ENCODE assay signal across 24 cellular contexts in genomic region chrX:57977992-57978391, GRCh38.
DNase-seq lines count a peak whose midpoint lies in the region; ATAC-seq, FAIRE-seq and TF ChIP-seq lines count a peak whose summit lies in the region.
"Had no signal": no experiment of that assay in that cellular context is flagged by ENCODE, and none has a peak within 500 bp of the region (broad histone marks: within the 10 kb centered on the region; RNA-seq: fewer than 3 reads in every experiment).

No MANE protein-coding gene starts in this region.

- TF ChIP-seq EP300 in upper lobe of left lung (IDR thresholded peaks at IDR 0.05), result no peak

- 42% methylated on average over 4 to 6 of the region's 6 CpGs for WGBS in upper lobe of left lung, 2 donors

- no peaks in the 10 kb centered on the region for H3K9me3 Mint-ChIP-seq in stimulated activated naive CD8-positive, alpha-beta T cell treated with anti-CD3 and anti-CD28 coated beads, Interleukin-15, amount 100 ng/mL, for 72 hours
- H3K9me3 Mint-ChIP-seq: activated CD4-positive, alpha-beta T cell treated with anti-CD3 and anti-CD28 coated beads, Interleukin-2, amount 10 ng/mL, durations not matched to agents 24 days and 14 days; HFFc6; stimulated activated memory B cell treated with anti-CD40 and anti-IgM and Interleukin-4, amounts not matched to agents 10 μg/mL and 1 μg/mL and 100 μg/mL, for 72 hours; T-helper 1 cell treated with Interleukin-12 subunit alpha and Interleukin-12 subunit beta and Interleukin-4 antibody, amounts not matched to agents 30 μg/mL and 1 μg/mL, for 36 hours had no signal

- H3K36me3 ChIP-seq in upper lobe of left lung, result no peaks in the 10 kb centered on the region
- H3K36me3 ChIP-seq: ascending aorta had no signal

- TF ChIP-seq POLR2A in NB4 (IDR thresholded peaks at IDR 0.05; ENCODE audit: extremely low read depth, insufficient read length) (no peak), upper lobe of left lung (IDR thresholded peaks at IDR 0.05) (no peak)

- H3K4me1 Mint-ChIP-seq in stimulated activated naive CD8-positive, alpha-beta T cell treated with anti-CD3 and anti-CD28 coated beads, Interleukin-15, amount 100 ng/mL, for 72 hours, result no peaks in the 10 kb centered on the region
- H3K4me1 Mint-ChIP-seq: activated CD4-positive, alpha-beta T cell treated with anti-CD3 and anti-CD28 coated beads, Interleukin-2, amount 10 ng/mL, durations not matched to agents 24 days and 14 days; stimulated activated memory B cell treated with anti-CD40 and anti-IgM and Interleukin-4, amounts not matched to agents 10 μg/mL and 1 μg/mL and 100 μg/mL, for 72 hours had no signal

- peak; percentile 2 for DNase-seq in DMS53 treated with DMSO at 0.1 percent for 48 hours (lab: John Stamatoyannopoulos, UW; ENCODE audit: unreplicated experiment)
- DNase-seq in NB4 (ENCODE audit: low read depth), result peak; percentile 17
- peak; percentile 18 to 48 for DNase-seq in SHP77 (lab: John Stamatoyannopoulos, UW)
- no peak for DNase-seq in 8988T
- no peak for DNase-seq in hippocampal formation (lab: John Stamatoyannopoulos, UW)
- DNase-seq in upper lobe of left lung, result no peak
- no peak for DNase-seq in stimulated activated naive CD8-positive, alpha-beta T cell treated with anti-CD3 and anti-CD28 coated beads, Interleukin-15, amount 100 ng/mL, for 72 hours
- DNase-seq: activated CD4-positive, alpha-beta T cell treated with anti-CD3 and anti-CD28 coated beads, Interleukin-2, amount 10 ng/mL, durations not matched to agents 24 days and 14 days; central memory CD4-positive, alpha-beta T cell; dermis blood vessel endothelial cell; HFFc6; mesendoderm; NCI-H345; nucleus accumbens; SIG-M5; small intestine; testis had no signal

- no peak overlapping the region for H3K27ac Mint-ChIP-seq in stimulated activated naive CD8-positive, alpha-beta T cell treated with anti-CD3 and anti-CD28 coated beads, Interleukin-15, amount 100 ng/mL, for 72 hours
- H3K27ac Mint-ChIP-seq: activated CD4-positive, alpha-beta T cell treated with anti-CD3 and anti-CD28 coated beads, Interleukin-2, amount 10 ng/mL, durations not matched to agents 24 days and 14 days; activated naive CD8-positive, alpha-beta T cell; HFFc6; stimulated activated memory B cell treated with anti-CD40 and anti-IgM and Interleukin-4, amounts not matched to agents 10 μg/mL and 1 μg/mL and 100 μg/mL, for 72 hours; T-helper 1 cell treated with Interleukin-12 subunit alpha and Interleukin-12 subunit beta and Interleukin-4 antibody, amounts not matched to agents 30 μg/mL and 1 μg/mL, for 36 hours had no signal

- ATAC-seq in upper lobe of left lung (ENCODE audit: low FRiP score in 2 of 2), result no peak
- no peak for ATAC-seq in stimulated activated naive CD8-positive, alpha-beta T cell treated with anti-CD3 and anti-CD28 coated beads, Interleukin-15, amount 100 ng/mL, for 72 hours
- ATAC-seq: stimulated activated memory B cell treated with anti-CD40 and anti-IgM and Interleukin-4, amounts not matched to agents 10 μg/mL and 1 μg/mL and 100 μg/mL, for 72 hours had no signal

- H3K4me3 ChIP-seq in NB4 (ENCODE audit: low read depth, low read length) (no peak overlapping the region), upper lobe of left lung (no peak overlapping the region)
- H3K4me3 ChIP-seq: ascending aorta, testis had no signal

- no peak overlapping the region for H3K4me3 Mint-ChIP-seq in stimulated activated naive CD8-positive, alpha-beta T cell treated with anti-CD3 and anti-CD28 coated beads, Interleukin-15, amount 100 ng/mL, for 72 hours
- H3K4me3 Mint-ChIP-seq: activated CD4-positive, alpha-beta T cell treated with anti-CD3 and anti-CD28 coated beads, Interleukin-2, amount 10 ng/mL, durations not matched to agents 24 days and 14 days; activated naive CD8-positive, alpha-beta T cell; HFFc6; stimulated activated memory B cell treated with anti-CD40 and anti-IgM and Interleukin-4, amounts not matched to agents 10 μg/mL and 1 μg/mL and 100 μg/mL, for 72 hours; T-helper 1 cell treated with Interleukin-12 subunit alpha and Interleukin-12 subunit beta and Interleukin-4 antibody, amounts not matched to agents 30 μg/mL and 1 μg/mL, for 36 hours had no signal

- H3K27ac ChIP-seq in upper lobe of left lung, result no peak overlapping the region
- H3K27ac ChIP-seq: ascending aorta, testis had no signal

- peak; percentile 34 for FAIRE-seq in A204.1 (lab: Jason Lieb, UNC)
- FAIRE-seq: GM12892, GM19239, small intestine had no signal

- H3K27me3 ChIP-seq in upper lobe of left lung, result no peaks in the 10 kb centered on the region
- H3K27me3 ChIP-seq: ascending aorta, testis had no signal

- no peaks in the 10 kb centered on the region for H3K9me3 ChIP-seq in upper lobe of left lung
- H3K9me3 ChIP-seq: ascending aorta, testis had no signal

- H3K27me3 Mint-ChIP-seq in stimulated activated naive CD8-positive, alpha-beta T cell treated with anti-CD3 and anti-CD28 coated beads, Interleukin-15, amount 100 ng/mL, for 72 hours, result no peaks in the 10 kb centered on the region
- H3K27me3 Mint-ChIP-seq: activated CD4-positive, alpha-beta T cell treated with anti-CD3 and anti-CD28 coated beads, Interleukin-2, amount 10 ng/mL, durations not matched to agents 24 days and 14 days; activated naive CD8-positive, alpha-beta T cell; stimulated activated memory B cell treated with anti-CD40 and anti-IgM and Interleukin-4, amounts not matched to agents 10 μg/mL and 1 μg/mL and 100 μg/mL, for 72 hours had no signal

- TF ChIP-seq CTCF in NB4 (IDR thresholded peaks at IDR 0.05; ENCODE audit: low read depth, low read length) (no peak), upper lobe of left lung (IDR thresholded peaks at IDR 0.05) (no peak)

- no peaks in the 10 kb centered on the region for H3K4me1 ChIP-seq in upper lobe of left lung
- H3K4me1 ChIP-seq: ascending aorta, testis had no signal

Comparison
In these comparisons a context has a peak if more than half of its experiments do, and no peak if none do; other contexts are left out.
1. DNase-seq: peak in DMS53 treated with DMSO at 0.1 percent for 48 hours (single experiment), NB4 (single experiment) and SHP77 (2 of 2); none in 8988T (single experiment), hippocampal formation (0 of 2), upper lobe of left lung (0 of 2) and stimulated activated naive CD8-positive, alpha-beta T cell treated with anti-CD3 and anti-CD28 coated beads, Interleukin-15, amount 100 ng/mL, for 72 hours (0 of 2).